1 cellular context compared by ENCODE assay signal in the genomic region with DNA sequence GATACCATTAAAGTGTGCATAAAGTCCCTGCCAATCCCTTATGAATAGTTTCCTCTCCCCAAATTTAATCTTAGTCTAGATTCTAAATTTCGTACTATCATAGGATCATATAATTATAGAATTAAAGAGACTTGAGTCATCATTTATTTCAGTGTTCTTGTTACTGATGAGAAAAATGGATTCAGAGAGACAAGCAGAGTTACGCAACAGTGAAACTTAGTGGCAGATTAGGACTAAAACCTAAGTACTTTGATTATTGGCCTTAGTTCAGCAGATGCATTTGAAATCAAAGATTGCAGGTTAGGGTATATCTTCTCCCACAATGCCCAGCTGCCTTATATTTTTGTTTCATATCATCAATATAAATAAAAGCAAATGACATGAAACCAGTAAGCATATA.
TF ChIP-seq lines count a peak whose summit lies in the region.

No MANE protein-coding gene starts in this region.

TF ChIP-seq in HepG2, 621 proteins besides CTCF, POLR2A, EP300 and RAD21:
- TF ChIP-seq FOXK2 (IDR thresholded peaks at IDR 0.05) (no peak), CEBPB (IDR thresholded peaks at IDR 0.05; ENCODE audit: borderline replicate concordance, low read depth, low read length) (peak; percentile 62)
